8 cellular contexts compared by ENCODE assay signal in the genomic region with DNA sequence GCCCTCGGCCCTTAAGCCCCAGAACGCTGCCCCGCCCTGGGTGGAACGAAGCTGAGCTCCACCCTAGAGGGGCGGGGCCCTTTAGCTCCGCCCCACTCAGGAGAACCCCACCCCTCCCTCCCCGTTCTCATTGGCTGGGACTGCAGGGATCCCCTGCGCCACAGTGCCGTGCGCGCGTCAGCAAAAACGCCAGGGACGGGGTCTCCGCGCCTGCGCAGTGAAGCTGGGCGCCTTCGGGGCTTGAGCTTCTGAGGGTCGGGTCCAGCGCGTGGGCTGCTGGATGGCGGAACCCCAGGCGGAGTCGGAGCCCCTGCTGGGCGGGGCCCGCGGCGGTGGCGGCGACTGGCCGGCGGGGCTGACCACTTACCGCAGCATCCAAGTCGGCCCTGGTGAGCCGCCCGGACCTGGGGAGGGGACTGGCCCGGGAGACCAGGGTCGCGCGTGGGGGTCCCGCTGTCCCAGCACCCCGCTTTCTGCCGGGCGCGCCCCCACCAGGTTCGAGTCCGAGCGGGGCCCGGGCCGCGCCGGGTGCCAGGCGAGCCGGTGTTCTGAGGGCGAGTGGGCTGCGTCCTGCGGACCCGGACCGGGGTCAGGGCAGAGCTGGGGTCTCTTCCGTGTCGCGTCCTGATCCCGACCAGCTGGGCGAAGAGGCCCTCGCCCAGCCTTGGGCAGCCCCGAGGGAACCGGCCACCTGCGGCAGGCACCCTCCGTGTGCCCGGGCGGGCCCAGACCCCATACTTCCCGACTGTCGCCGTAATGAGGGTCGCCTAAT. TPM values are rescaled to one million over a fixed set of nuclear protein-coding genes. Genes with fewer than 3 reads are reported as not detected.
DNase-seq lines count a peak whose midpoint lies in the region; ATAC-seq, FAIRE-seq and TF ChIP-seq lines count a peak whose summit lies in the region.

Gene TPCN2, plus strand, starts transcription at position 215 of the 772 bp plus-strand sequence. Its CDS starts 66 bp downstream, at position 281.

- H3K36me3 ChIP-seq in astrocyte (ENCODE audit: insufficient read depth, low read length) (no peaks in the 10 kb centered on the region), hepatocyte (replicated peaks; ENCODE audit: insufficient read depth, low read depth) (no peaks in the 10 kb centered on the region), aorta (ENCODE audit: control insufficient read depth in 1 of 2, insufficient read depth in 2 of 2, low read length in 1 of 2) (no peaks in the 10 kb centered on the region)

- TF ChIP-seq CTCF in astrocyte (IDR thresholded peaks at IDR 0.05; ENCODE audit: insufficient read depth, low read depth, low read length) (no peak), hepatocyte (IDR thresholded peaks at IDR 0.05; ENCODE audit: poor library complexity) (no peak)

- intact Hi-C loops in aorta (cut with DNase I): loop anchor here (2.0 to 10.0 kb wide), 4 partner anchors 37 to 147 kb away; partner anchors contain the start of genes IGHMBP2 (in 1 of the 2), MRGPRF (in 1 of the 2) and MRPL21 (in 1 of the 2)

- ATAC-seq in HG02973 (IDR thresholded peaks at IDR 0.05; ENCODE audit: unreplicated experiment) (peak; percentile 76), aorta (ENCODE audit: low FRiP score) (peak; percentile 96)

- H3K9me2 ChIP-seq in hepatocyte (replicated peaks; ENCODE audit: insufficient read depth): no peaks in the 10 kb centered on the region

- H3K79me2 ChIP-seq in astrocyte (ENCODE audit: insufficient read depth, low read length) (peaks cover 48% of the 10 kb centered on the region), hepatocyte (peaks cover 49% of the 10 kb centered on the region)

- FAIRE-seq in GM18507 (lab: Jason Lieb, UNC) (peak; percentile 92), astrocyte (lab: Jason Lieb, UNC) (no peak)

- H3K4me3 ChIP-seq in astrocyte (ENCODE audit: insufficient read depth, low read depth, low read length) (peak within 1 kb of the TSS; percentile 72), hepatocyte (peak within 1 kb of the TSS; percentile 38), aorta (ENCODE audit: low read length in 2 of 2) (peak within 1 kb of the TSS; percentile 43 to 72)

- H4K20me1 ChIP-seq in astrocyte (ENCODE audit: insufficient read depth, low read length) (peaks cover 35% of the 10 kb centered on the region), hepatocyte (ENCODE audit: insufficient read depth, poor library complexity, severe bottlenecking) (peaks cover 4% of the 10 kb centered on the region)

- H3K9ac ChIP-seq in astrocyte (ENCODE audit: low read length): peak within 1 kb of the TSS; percentile 93

- H2AFZ ChIP-seq in astrocyte (ENCODE audit: low read depth, low read length) (peak within 1 kb of the TSS; percentile 82), hepatocyte (peak within 1 kb of the TSS; percentile 58)

- H3K36me3 Mint-ChIP-seq in astrocyte (ENCODE audit: low read depth, unreplicated experiment): no peaks in the 10 kb centered on the region

- peak; percentile 99 for DNase-seq in GM18507 (ENCODE audit: extremely low spot score, insufficient read length, low read depth)
- DNase-seq in NCI-H2029 treated with DMSO at 0.1 percent for 48 hours (lab: John Stamatoyannopoulos, UW): peak; percentile 62
- peak; percentile 88 for DNase-seq in T-helper 22 cell (ENCODE audit: low read depth)
- peak; percentile 88 for DNase-seq in astrocyte (ENCODE audit: low read depth)
- DNase-seq in hepatocyte (ENCODE audit: low spot score): peak; percentile 98
- peak; percentile 78 for DNase-seq in renal cortical epithelial cell (ENCODE audit: low read depth)
- DNase-seq in aorta: peak; percentile 95 to 97

- H3K27ac ChIP-seq in astrocyte (ENCODE audit: low read depth, low read length) (peak within 1 kb of the TSS; percentile 72), hepatocyte (peak within 1 kb of the TSS; percentile 69), aorta (ENCODE audit: low read depth in 1 of 2, low read length in 2 of 2) (peak within 1 kb of the TSS; percentile 43 to 57)

- H3K4me1 ChIP-seq in astrocyte (ENCODE audit: insufficient read depth, low read length) (peaks cover 26% of the 10 kb centered on the region), hepatocyte (ENCODE audit: insufficient read depth) (peaks cover 19% of the 10 kb centered on the region), aorta (ENCODE audit: control insufficient read depth in 1 of 2, insufficient read depth in 2 of 2, low read length in 2 of 2) (no peaks in the 10 kb centered on the region)

- WGBS in hepatocyte (ENCODE audit: low lambda C conversion rate, missing lambda C conversion rate): under 1% methylated on average over 64 of the region's 76 CpGs
- WGBS in aorta, 2 donors: 0% methylated on average over 76 of the region's 76 CpGs

- no peaks in the 10 kb centered on the region for H3K27me3 ChIP-seq in astrocyte (ENCODE audit: insufficient read depth, low read length)
- H3K27me3 ChIP-seq in hepatocyte: no peaks in the 10 kb centered on the region
- H3K27me3 ChIP-seq in aorta (ENCODE audit: control insufficient read depth in 1 of 2, insufficient read depth in 2 of 2, low read length in 1 of 2): no peaks in the 10 kb centered on the region

- peaks cover 9% of the 10 kb centered on the region for H3K4me1 Mint-ChIP-seq in astrocyte (ENCODE audit: low read depth, unreplicated experiment)

- peak within 1 kb of the TSS; percentile 82 for H3K4me3 Mint-ChIP-seq in astrocyte (ENCODE audit: unreplicated experiment)

- H3K4me2 ChIP-seq in astrocyte (ENCODE audit: low read length): peak within 1 kb of the TSS; percentile 97
- peak within 1 kb of the TSS; percentile 98 for H3K4me2 ChIP-seq in hepatocyte

- H3K27me3 Mint-ChIP-seq in astrocyte (ENCODE audit: low read depth, unreplicated experiment): no peaks in the 10 kb centered on the region

- peak within 1 kb of the TSS; percentile 58 for H3K27ac Mint-ChIP-seq in astrocyte (ENCODE audit: unreplicated experiment)

- H3K9me3 ChIP-seq in astrocyte (ENCODE audit: insufficient read depth, low read depth, low read length) (no peaks in the 10 kb centered on the region), hepatocyte (ENCODE audit: low read depth) (no peaks in the 10 kb centered on the region), aorta (ENCODE audit: control insufficient read depth, low read length) (no peaks in the 10 kb centered on the region)

- H3K9me3 Mint-ChIP-seq in astrocyte (ENCODE audit: unreplicated experiment): no peaks in the 10 kb centered on the region

RNA-seq across cellular contexts. Expression of gene TPCN2, which starts in this region (rescaled TPM):
- 8.4 and 9.5 TPM in 2 replicates for total RNA-seq in astrocyte
- 12.9 and 16.6 TPM in 2 replicates for total RNA-seq in hepatocyte
- polyA plus RNA-seq in hepatocyte: 18.8 and 21.3 TPM in 2 replicates
- 9.9 and 15.6 TPM in 2 replicates for total RNA-seq in renal cortical epithelial cell
- 10 to 100 TPM; 25.8 to 27.9 TPM for total RNA-seq in aorta
- 10 to 100 TPM in 1 of 2 donors, 1 to 10 TPM in 1; 1.5 to 20.8 TPM for polyA plus RNA-seq in aorta

Comparison
In these comparisons a context has a peak if more than half of its experiments do, and no peak if none do; other contexts are left out.
1. Peak in every context shown above with its lines: DNase-seq, ATAC-seq, H3K4me3 ChIP-seq and H3K27ac ChIP-seq.